Comparison of ENCODE assay signal across 8 cellular contexts in genomic region chr12:26939192-26939832, GRCh38. TPM values are rescaled to one million over a fixed set of nuclear protein-coding genes. Genes with fewer than 3 reads are reported as not detected.
DNase-seq lines count a peak whose midpoint lies in the region; ATAC-seq and TF ChIP-seq lines count a peak whose summit lies in the region.

No MANE protein-coding gene starts in this region.

- no peaks in the 10 kb centered on the region for H3K27me3 ChIP-seq in ascending aorta
- H3K27me3 ChIP-seq in liver (ENCODE audit: control insufficient read depth in 4 of 4, insufficient read depth in 4 of 4, low read length in 3 of 4), result no peaks in the 10 kb centered on the region
- H3K27me3 ChIP-seq in tibial nerve, result no peaks in the 10 kb centered on the region

- intact Hi-C loops in ascending aorta (cut with DNase I), result loop anchor here (5.0 to 10.0 kb wide), 5 partner anchors 107 to 825 kb away; partner anchors contain the start of genes BMAL2, ITPR2 and STK38L

- ATAC-seq in HG03135 (IDR thresholded peaks at IDR 0.05; ENCODE audit: unreplicated experiment) (no peak), GM19035 (IDR thresholded peaks at IDR 0.05; ENCODE audit: unreplicated experiment) (no peak)

- TF ChIP-seq EP300 in tibial nerve (IDR thresholded peaks at IDR 0.05), result no peak

- H3K27ac ChIP-seq in ascending aorta (peak overlapping the region; percentile 88 to 99), liver (ENCODE audit: low read depth in 1 of 2, low read length in 2 of 2) (peak overlapping the region; percentile 89 to 94), tibial nerve (peak overlapping the region; percentile 89 to 98 (median 97))

- no peak for TF ChIP-seq RAD21 in liver (IDR thresholded peaks at IDR 0.05)

- TF ChIP-seq CTCF in ascending aorta (IDR thresholded peaks at IDR 0.05), result no peak
- no peak for TF ChIP-seq CTCF in liver (IDR thresholded peaks at IDR 0.05; ENCODE audit: low read depth, low read length, missing input control)
- no peak for TF ChIP-seq CTCF in tibial nerve (IDR thresholded peaks at IDR 0.05)

- H3K36me3 ChIP-seq in ascending aorta (no peaks in the 10 kb centered on the region), liver (ENCODE audit: control insufficient read depth in 4 of 4, insufficient read depth in 3 of 4, low read depth in 1 of 4, low read length in 3 of 4) (no peaks in the 10 kb centered on the region), tibial nerve (no peaks in the 10 kb centered on the region)

- H3K4me3 ChIP-seq in ascending aorta (peak overlapping the region; percentile 84 to 96), liver (ENCODE audit: low read depth in 1 of 3, low read length in 3 of 3) (peak overlapping the region; percentile 88 to 98 (median 89)), tibial nerve (peak overlapping the region; percentile 71 to 96 (median 84))

- H3K9me3 ChIP-seq in ascending aorta (no peaks in the 10 kb centered on the region), liver (ENCODE audit: control insufficient read depth in 4 of 4, low read length in 3 of 4) (no peaks in the 10 kb centered on the region), tibial nerve (no peaks in the 10 kb centered on the region)

- H3K9ac ChIP-seq in liver (ENCODE audit: low read depth in 1 of 2, low read length in 2 of 2), result peak overlapping the region; percentile 73 to 92

- in situ Hi-C loops in KBM-7 (cut with MboI; ENCODE audit: low pct_unique_long_range_greater_than_20kb, low sequenced_read_pairs), result no loop called here

- 7% methylated on average over 9 of the region's 9 CpGs for WGBS in liver
- 10% methylated on average over 9 of the region's 9 CpGs for WGBS in tibial nerve, 2 donors

- H3K4me1 ChIP-seq in ascending aorta (peaks cover 4 to 39% of the 10 kb centered on the region in 2 donors), liver (ENCODE audit: control insufficient read depth in 4 of 4, insufficient read depth in 4 of 4, low read length in 3 of 4) (peaks cover 6 to 32% (median 15%) of the 10 kb centered on the region in 4 donors), tibial nerve (peaks cover 0 to 71% (median 35%) of the 10 kb centered on the region in 4 donors)

- peak; percentile 6 for DNase-seq in EL
- peak; percentile 58 for DNase-seq in KBM-7
- no peak for DNase-seq in ascending aorta (ENCODE audit: low spot score in 2 of 2)
- no peak for DNase-seq in tibial nerve (ENCODE audit: low spot score in 2 of 2)
- no peak for DNase-seq in NCI-H187 treated with DMSO at 0.1 percent for 48 hours (lab: John Stamatoyannopoulos, UW)

- no peak for TF ChIP-seq POLR2A in tibial nerve (IDR thresholded peaks at IDR 0.05)

TF ChIP-seq in liver, 16 proteins besides CTCF, POLR2A, EP300 and RAD21:
- TF ChIP-seq TAF1 (conservative IDR thresholded peaks at IDR 0.05) (peak; percentile 5), ZBTB33 (IDR thresholded peaks at IDR 0.05) (no peak), SP1 (IDR thresholded peaks at IDR 0.05) (no peak), JUND (IDR thresholded peaks at IDR 0.05) (no peak)
- TF ChIP-seq, protein P1, sequence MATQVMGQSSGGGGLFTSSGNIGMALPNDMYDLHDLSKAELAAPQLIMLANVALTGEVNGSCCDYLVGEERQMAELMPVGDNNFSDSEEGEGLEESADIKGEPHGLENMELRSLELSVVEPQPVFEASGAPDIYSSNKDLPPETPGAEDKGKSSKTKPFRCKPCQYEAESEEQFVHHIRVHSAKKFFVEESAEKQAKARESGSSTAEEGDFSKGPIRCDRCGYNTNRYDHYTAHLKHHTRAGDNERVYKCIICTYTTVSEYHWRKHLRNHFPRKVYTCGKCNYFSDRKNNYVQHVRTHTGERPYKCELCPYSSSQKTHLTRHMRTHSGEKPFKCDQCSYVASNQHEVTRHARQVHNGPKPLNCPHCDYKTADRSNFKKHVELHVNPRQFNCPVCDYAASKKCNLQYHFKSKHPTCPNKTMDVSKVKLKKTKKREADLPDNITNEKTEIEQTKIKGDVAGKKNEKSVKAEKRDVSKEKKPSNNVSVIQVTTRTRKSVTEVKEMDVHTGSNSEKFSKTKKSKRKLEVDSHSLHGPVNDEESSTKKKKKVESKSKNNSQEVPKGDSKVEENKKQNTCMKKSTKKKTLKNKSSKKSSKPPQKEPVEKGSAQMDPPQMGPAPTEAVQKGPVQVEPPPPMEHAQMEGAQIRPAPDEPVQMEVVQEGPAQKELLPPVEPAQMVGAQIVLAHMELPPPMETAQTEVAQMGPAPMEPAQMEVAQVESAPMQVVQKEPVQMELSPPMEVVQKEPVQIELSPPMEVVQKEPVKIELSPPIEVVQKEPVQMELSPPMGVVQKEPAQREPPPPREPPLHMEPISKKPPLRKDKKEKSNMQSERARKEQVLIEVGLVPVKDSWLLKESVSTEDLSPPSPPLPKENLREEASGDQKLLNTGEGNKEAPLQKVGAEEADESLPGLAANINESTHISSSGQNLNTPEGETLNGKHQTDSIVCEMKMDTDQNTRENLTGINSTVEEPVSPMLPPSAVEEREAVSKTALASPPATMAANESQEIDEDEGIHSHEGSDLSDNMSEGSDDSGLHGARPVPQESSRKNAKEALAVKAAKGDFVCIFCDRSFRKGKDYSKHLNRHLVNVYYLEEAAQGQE (IDR thresholded peaks at IDR 0.05), result no peak

RNA-seq across cellular contexts. Expression of gene FGFR1OP2, which starts 1.0 kb away (rescaled TPM):
- total RNA-seq in ascending aorta (34.3 TPM), liver (10 to 100 TPM; 35.5 to 76.0 TPM), tibial nerve (100 to 1,000 TPM; 106 to 142 (median 129) TPM)
- polyA plus RNA-seq in liver, result 10 to 100 TPM; 11.9 to 19.7 TPM

RNA-seq across cellular contexts. Expression of gene INTS13, which starts 1.5 kb away (rescaled TPM):
- total RNA-seq in ascending aorta, result 47.5 TPM
- 10 to 100 TPM; 12.7 to 19.7 TPM for total RNA-seq in liver
- polyA plus RNA-seq in liver, result 1 to 10 TPM; 6.6 to 7.6 TPM
- total RNA-seq in tibial nerve, result 10 to 100 TPM; 12.4 to 31.5 (median 19.5) TPM

Comparison
In these comparisons a context has a peak if more than half of its experiments do, and no peak if none do; other contexts are left out.
1. DNase-seq: peak in EL (single experiment) and KBM-7 (single experiment); none in ascending aorta (0 of 2), tibial nerve (0 of 2) and NCI-H187 treated with DMSO at 0.1 percent for 48 hours (single experiment).
2. Peak in every context shown above with its lines, with median percentiles within 50 percentile points of each other: H3K27ac ChIP-seq and H3K4me3 ChIP-seq.